18 cellular contexts compared by ENCODE assay signal in genomic region chr9:130209422-130209821, GRCh38. TPM values are rescaled to one million over a fixed set of nuclear protein-coding genes. Genes with fewer than 3 reads are reported as not detected.
DNase-seq lines count a peak whose midpoint lies in the region; ATAC-seq and TF ChIP-seq lines count a peak whose summit lies in the region.
"Had no signal": no experiment of that assay in that cellular context is flagged by ENCODE, and none has a peak within 500 bp of the region (broad histone marks: within the 10 kb centered on the region; RNA-seq: fewer than 3 reads in every experiment).

No MANE protein-coding gene starts in this region.

- POLR2A ChIA-PET in RWPE1 (lab: Yijun Ruan, JAX; ENCODE audit: low non-redundant PET): no interaction called here

- CTCF ChIA-PET in RWPE1 (lab: Yijun Ruan, JAX): interaction anchor here (0.6 kb wide), 1 partner anchor 809 kb away, joined by 3 read pairs; no protein-coding TSS in a partner anchor

- peak overlapping the region; percentile 44 for H3K9ac ChIP-seq in neural cell (ENCODE audit: low read length)

- H3K4me3 ChIP-seq in esophagus muscularis mucosa: no peak overlapping the region
- H3K4me3 ChIP-seq in neural cell (ENCODE audit: low read length): peak overlapping the region; percentile 38
- H3K4me3 ChIP-seq in transverse colon: no peak overlapping the region
- H3K4me3 ChIP-seq: lower lobe of right lung had no signal

- TF ChIP-seq POLR2A in esophagus muscularis mucosa (IDR thresholded peaks at IDR 0.05; ENCODE audit: low read depth) (no peak), transverse colon (IDR thresholded peaks at IDR 0.05) (no peak)

- no peak for TF ChIP-seq CTCF in RWPE1 (conservative IDR thresholded peaks at IDR 0.05; ENCODE audit: low read depth)
- TF ChIP-seq CTCF in esophagus muscularis mucosa (IDR thresholded peaks at IDR 0.05): no peak
- TF ChIP-seq CTCF in neural cell (IDR thresholded peaks at IDR 0.05; ENCODE audit: poor library complexity, severe bottlenecking): no peak
- TF ChIP-seq CTCF in transverse colon (IDR thresholded peaks at IDR 0.05): no peak

- peaks cover 3 to 82% (median 68%) of the 10 kb centered on the region in 4 donors for H3K4me1 ChIP-seq in esophagus muscularis mucosa
- H3K4me1 ChIP-seq in transverse colon: peaks cover 0 to 4% (median 2%) of the 10 kb centered on the region in 4 donors
- H3K4me1 ChIP-seq: lower lobe of right lung had no signal

- H3K9me3 ChIP-seq in esophagus muscularis mucosa (no peaks in the 10 kb centered on the region), neural cell (ENCODE audit: low read length) (no peaks in the 10 kb centered on the region), transverse colon (no peaks in the 10 kb centered on the region)
- H3K9me3 ChIP-seq: lower lobe of right lung had no signal

- H3K36me3 ChIP-seq in esophagus muscularis mucosa: peaks cover 0 to 6% (median 0%) of the 10 kb centered on the region in 4 donors
- no peaks in the 10 kb centered on the region for H3K36me3 ChIP-seq in neural cell (ENCODE audit: insufficient read depth, low read length)
- no peaks in the 10 kb centered on the region for H3K36me3 ChIP-seq in transverse colon
- H3K36me3 ChIP-seq: lower lobe of right lung had no signal

- in situ Hi-C loops in transverse colon (cut with MboI; ENCODE audit: low pct_ligation_motif_present in 1 of 4, low pct_unique_long_range_greater_than_20kb in 1 of 4, low sequenced_read_pairs in 3 of 4): no loop called here

- H3F3A ChIP-seq in neural cell (ENCODE audit: insufficient read depth, low read length, poor library complexity, severe bottlenecking): no peaks in the 10 kb centered on the region

- H3K9me2 ChIP-seq in neural cell (ENCODE audit: insufficient read depth, low read length): no peaks in the 10 kb centered on the region

- H3K27me3 ChIP-seq in esophagus muscularis mucosa: no peaks in the 10 kb centered on the region
- H3K27me3 ChIP-seq in neural cell (ENCODE audit: insufficient read depth, low read depth, low read length): no peaks in the 10 kb centered on the region
- H3K27me3 ChIP-seq in transverse colon: no peaks in the 10 kb centered on the region

- no peak overlapping the region for H2AFZ ChIP-seq in neural cell (ENCODE audit: low read depth, low read length)

- H4K20me1 ChIP-seq in neural cell (ENCODE audit: insufficient read depth): no peaks in the 10 kb centered on the region

- H3K27ac ChIP-seq in RWPE1: peak overlapping the region; percentile 42
- H3K27ac ChIP-seq in esophagus muscularis mucosa (replicated peaks in 1 of 4): peak overlapping the region; percentile 79 to 96 (median 84)
- peak overlapping the region; percentile 52 for H3K27ac ChIP-seq in neural cell (ENCODE audit: low read length)
- H3K27ac ChIP-seq in transverse colon: peak overlapping the region; percentile 25 to 76 (median 68)
- H3K27ac ChIP-seq: lower lobe of right lung had no signal

- TF ChIP-seq RAD21 in neural cell (conservative IDR thresholded peaks at IDR 0.05): no peak

- DNase-seq in RWPE1 (ENCODE audit: low spot score): no peak
- no peak for DNase-seq in esophagus muscularis mucosa (ENCODE audit: extremely low spot score)
- DNase-seq in transverse colon: no peak
- no peak for DNase-seq in activated CD4-positive, alpha-beta T cell treated with anti-CD3 and anti-CD28 coated beads for 4 hours
- no peak for DNase-seq in NCI-H2029 treated with DMSO at 0.1 percent for 48 hours (lab: John Stamatoyannopoulos, UW)
- DNase-seq: activated naive CD8-positive, alpha-beta T cell treated with anti-CD3 and anti-CD28 coated beads for 36 hours; central memory CD4-positive, alpha-beta T cell; foreskin melanocyte; lower lobe of right lung; NCI-H226; Right ventricle myocardium superior; stimulated activated naive CD8-positive, alpha-beta T cell treated with anti-CD3 and anti-CD28 coated beads, Interleukin-15, amount 100 ng/mL, for 72 hours had no signal

- TF ChIP-seq EP300 in esophagus muscularis mucosa (IDR thresholded peaks at IDR 0.05): no peak
- TF ChIP-seq EP300 in neural cell (conservative IDR thresholded peaks at IDR 0.05; ENCODE audit: poor library complexity, severe bottlenecking): no peak
- TF ChIP-seq EP300 in transverse colon (IDR thresholded peaks at IDR 0.05; ENCODE audit: low read depth): no peak

- WGBS in esophagus muscularis mucosa: 54% methylated on average over 13 of the region's 14 CpGs
- 44 to 73% methylated on average over 3 to 14 of the region's 14 CpGs for WGBS in transverse colon (ENCODE audit: low coverage in 1 of 2), 2 donors

- ATAC-seq in HG02588 (IDR thresholded peaks at IDR 0.05; ENCODE audit: unreplicated experiment) (no peak), HG02870 (IDR thresholded peaks at IDR 0.05; ENCODE audit: unreplicated experiment) (no peak)
- ATAC-seq: lower lobe of right lung; right cardiac atrium; stimulated activated naive CD8-positive, alpha-beta T cell treated with anti-CD3 and anti-CD28 coated beads, Interleukin-15, amount 100 ng/mL, for 72 hours had no signal

- H3K4me2 ChIP-seq in neural cell (ENCODE audit: low read length): no peak overlapping the region

- no peaks in the 10 kb centered on the region for H3K79me2 ChIP-seq in neural cell (replicated peaks; ENCODE audit: insufficient read depth, low read length)

- intact Hi-C loops in esophagus muscularis mucosa (cut with DNase I) (no loop called here), transverse colon (cut with DNase I; ENCODE audit: low total_unique reads) (no loop called here)

TF ChIP-seq in neural cell, 6 proteins besides CTCF, POLR2A, EP300 and RAD21:
- TF ChIP-seq SMC3 (conservative IDR thresholded peaks at IDR 0.05; ENCODE audit: poor library complexity) (no peak), MXI1 (conservative IDR thresholded peaks at IDR 0.05; ENCODE audit: poor library complexity, severe bottlenecking) (no peak), EZH2 (IDR thresholded peaks at IDR 0.05; ENCODE audit: borderline replicate concordance, insufficient read depth, low read length, poor library complexity, severe bottlenecking) (no peak), REST (IDR thresholded peaks at IDR 0.05; ENCODE audit: borderline replicate concordance) (no peak), TAF1 (IDR thresholded peaks at IDR 0.05; ENCODE audit: low read depth) (no peak), POLR2AphosphoS5 (IDR thresholded peaks at IDR 0.05) (no peak)

RNA-seq across cellular contexts. Expression of gene NCS1, which starts 37.2 kb away (rescaled TPM):
- total RNA-seq in esophagus muscularis mucosa: 100 to 1,000 TPM; 100 to 206 (median 122) TPM
- polyA plus RNA-seq in neural cell: 73.3 and 82.1 TPM in 2 replicates
- 135 and 153 TPM in 2 replicates for polyA minus RNA-seq in neural cell
- total RNA-seq in transverse colon: 10 to 100 TPM; 11.9 to 66.5 (median 25.9) TPM

RNA-seq across cellular contexts. Expression of gene HMCN2, which starts 56.1 kb away (rescaled TPM):
- 10 to 100 TPM in 3 of 4 donors, 1 to 10 TPM in 1; 9.1 to 38.6 (median 12.5) TPM for total RNA-seq in esophagus muscularis mucosa
- polyA plus RNA-seq in neural cell: 0.18 and 1.7 TPM in 2 replicates
- polyA minus RNA-seq in neural cell: 0.24 and 0.35 TPM in 2 replicates
- total RNA-seq in transverse colon: 10 to 100 TPM in 3 of 4 donors, 1 to 10 TPM in 1; 7.8 to 40.0 (median 15.2) TPM
- total RNA-seq: activated naive CD8-positive, alpha-beta T cell treated with anti-CD3 and anti-CD28 coated beads for 36 hours; neural crest cell; T-helper 1 cell treated with Interleukin-12 subunit alpha and Interleukin-12 subunit beta and Interleukin-4 antibody, amounts not matched to agents 30 ng/mL and 1 ng/mL, for 36 hours had no signal
